Comparison of ENCODE assay signal across 10 cellular contexts in genomic region chrX:70979136-70979762, GRCh38. TPM values are rescaled to one million over a fixed set of nuclear protein-coding genes. Genes with fewer than 3 reads are reported as not detected.
DNase-seq lines count a peak whose midpoint lies in the region; ATAC-seq, FAIRE-seq and TF ChIP-seq lines count a peak whose summit lies in the region.
"Had no signal": no experiment of that assay in that cellular context is flagged by ENCODE, and none has a peak within 500 bp of the region (broad histone marks: within the 10 kb centered on the region; RNA-seq: fewer than 3 reads in every experiment).

No MANE protein-coding gene starts in this region.

- DNase-seq in A673 (ENCODE audit: low spot score) (peak; percentile 34), GM12891 (ENCODE audit: insufficient read length, low spot score) (no peak), hepatocyte (ENCODE audit: low spot score) (peak; percentile 51), NCI-H1105 treated with DMSO at 0.1 percent for 48 hours (lab: John Stamatoyannopoulos, UW) (no peak), NCI-H226 (no peak)

- H3K4me3 ChIP-seq in A673 (ENCODE audit: low read depth, low read length, poor library complexity, severe bottlenecking), result no peak overlapping the region
- H3K4me3 ChIP-seq in hepatocyte, result no peak overlapping the region
- H3K4me3 ChIP-seq: thoracic aorta had no signal

- CTCF ChIA-PET in A673 (lab: Charles Lee), result no interaction called here

- H3K9me2 ChIP-seq in hepatocyte (replicated peaks; ENCODE audit: insufficient read depth), result no peaks in the 10 kb centered on the region

- no peak overlapping the region for H3K4me2 ChIP-seq in hepatocyte

- no peaks in the 10 kb centered on the region for H3K27me3 ChIP-seq in A673 (replicated peaks; ENCODE audit: insufficient read depth, low read depth, low read length, poor library complexity)
- no peaks in the 10 kb centered on the region for H3K27me3 ChIP-seq in hepatocyte

- TF ChIP-seq POLR2A in GM12891 (IDR thresholded peaks at IDR 0.05; ENCODE audit: low read depth, low read length), result no peak

- peak; percentile 96 for ATAC-seq in SK-N-SH treated with all-trans-retinoic acid at 6 μM for 48 hours
- no peak for ATAC-seq in HG02678 (IDR thresholded peaks at IDR 0.05; ENCODE audit: unreplicated experiment)
- no peak for ATAC-seq in HG03159 (IDR thresholded peaks at IDR 0.05; ENCODE audit: unreplicated experiment)

- H3K9me3 ChIP-seq in A673 (ENCODE audit: low read depth, low read length, poor library complexity, severe bottlenecking), result no peaks in the 10 kb centered on the region
- H3K9me3 ChIP-seq in hepatocyte (ENCODE audit: low read depth), result no peaks in the 10 kb centered on the region
- H3K9me3 ChIP-seq: thoracic aorta had no signal

- H4K20me1 ChIP-seq in hepatocyte (ENCODE audit: insufficient read depth, poor library complexity, severe bottlenecking), result no peaks in the 10 kb centered on the region

- H3K4me1 ChIP-seq in A673 (ENCODE audit: insufficient read depth, low read length, poor library complexity, severe bottlenecking), result no peaks in the 10 kb centered on the region
- no peaks in the 10 kb centered on the region for H3K4me1 ChIP-seq in hepatocyte (ENCODE audit: insufficient read depth)

- no peaks in the 10 kb centered on the region for H3K79me2 ChIP-seq in hepatocyte

- POLR2A ChIA-PET in A673 (lab: Charles Lee; ENCODE audit: low non-redundant PET), result no interaction called here

- 31% methylated on average over 9 of the region's 9 CpGs for WGBS in hepatocyte (ENCODE audit: low lambda C conversion rate, missing lambda C conversion rate)

- no TSS peak for BruUV-seq in A673 (replicated peaks; lab: Mats Ljungman, UMichigan)

- peak overlapping the region; percentile 17 for H2AFZ ChIP-seq in hepatocyte

- FAIRE-seq in GM12891 (lab: Jason Lieb, UNC), result peak; percentile 5

- TF ChIP-seq CTCF in A673 (conservative IDR thresholded peaks at IDR 0.05; ENCODE audit: low read depth, low read length), result peak; percentile 43; the same call in 1 of the 2 replicates
- TF ChIP-seq CTCF in hepatocyte (IDR thresholded peaks at IDR 0.05; ENCODE audit: poor library complexity), result peak; percentile 43

- H3K36me3 ChIP-seq in A673 (ENCODE audit: insufficient read depth, low read length, poor library complexity, severe bottlenecking) (no peaks in the 10 kb centered on the region), hepatocyte (replicated peaks; ENCODE audit: insufficient read depth, low read depth) (no peaks in the 10 kb centered on the region)
- H3K36me3 ChIP-seq: thoracic aorta had no signal

- intact Hi-C loops in A673 (cut with micrococcal nuclease; ENCODE audit: unreplicated experiment), result no loop called here

- H3K27ac ChIP-seq in A673 (ENCODE audit: low read depth, low read length, poor library complexity, severe bottlenecking) (no peak overlapping the region), hepatocyte (no peak overlapping the region)
- H3K27ac ChIP-seq: thoracic aorta had no signal

TF ChIP-seq in GM12891, 5 proteins besides CTCF, POLR2A, EP300 and RAD21:
- no peak for TF ChIP-seq POU2F2 (IDR thresholded peaks at IDR 0.05; ENCODE audit: low read depth, low read length)
- TF ChIP-seq PAX5 (IDR thresholded peaks at IDR 0.05; ENCODE audit: insufficient read depth, low read length, severe bottlenecking), result no peak
- TF ChIP-seq TAF1 (IDR thresholded peaks at IDR 0.05; ENCODE audit: low read depth, low read length), result no peak
- TF ChIP-seq SPI1 (IDR thresholded peaks at IDR 0.05; ENCODE audit: low read depth, low read length), result no peak
- TF ChIP-seq POLR2AphosphoS5 (IDR thresholded peaks at IDR 0.05; ENCODE audit: low read depth, low read length), result no peak

TF ChIP-seq in SK-N-SH treated with all-trans-retinoic acid at 6 μM for 48 hours, 23 proteins besides CTCF, POLR2A, EP300 and RAD21:
- TF ChIP-seq ZNF8 (CRISPR knock-in tag; IDR thresholded peaks at IDR 0.05) (no peak), ZFP3 (CRISPR knock-in tag; IDR thresholded peaks at IDR 0.05) (no peak)

RNA-seq across cellular contexts. Expression of gene SLC7A3, which starts 48.4 kb away (rescaled TPM):
- 2.8 and 4.9 TPM in 2 replicates for total RNA-seq in A673 (2021)
- not detected for polyA plus RNA-seq in GM12891 (2012; ENCODE audit: low read depth, missing spikeins)
- 1.8 and 3.5 TPM in 2 replicates for total RNA-seq in hepatocyte
- 1.1 TPM in 1 of 2 replicates, not detected in the other for polyA plus RNA-seq in hepatocyte
- total RNA-seq: mononuclear cell, thoracic aorta had no signal

Comparison
In these comparisons a context has a peak if more than half of its experiments do, and no peak if none do; other contexts are left out.
1. DNase-seq: peak in A673 (single experiment) and hepatocyte (single experiment); none in GM12891 (single experiment), NCI-H1105 treated with DMSO at 0.1 percent for 48 hours (single experiment) and NCI-H226 (single experiment).